Comparison of ENCODE assay signal across 8 cellular contexts in genomic region chr17:20073056-20073979, GRCh38.
DNase-seq lines count a peak whose midpoint lies in the region; ATAC-seq and TF ChIP-seq lines count a peak whose summit lies in the region.

No MANE protein-coding gene starts in this region.

- peak overlapping the region; percentile 72 to 87 (median 79) for H3K4me3 Mint-ChIP-seq in CD4-positive, alpha-beta memory T cell

- ATAC-seq in HG02678 (IDR thresholded peaks at IDR 0.05; ENCODE audit: unreplicated experiment) (peak; percentile 67), GM19351 (IDR thresholded peaks at IDR 0.05; ENCODE audit: unreplicated experiment) (no peak), HG03045 (IDR thresholded peaks at IDR 0.05; ENCODE audit: unreplicated experiment) (no peak)

- TF ChIP-seq CTCF in fibroblast of lung (conservative IDR thresholded peaks at IDR 0.05 in 1 of 2, IDR thresholded peaks at IDR 0.05 in 1 of 2; ENCODE audit: low read depth in 1 of 2, low read length in 2 of 2), result no peak

- intact Hi-C loops in CD4-positive, alpha-beta memory T cell (cut with micrococcal nuclease), result loop anchor here (10.0 kb wide), 1 partner anchor 49 kb away; no protein-coding TSS in a partner anchor

- H3K4me2 ChIP-seq in fibroblast of lung (ENCODE audit: extremely low read depth, insufficient read depth, low read length), result no peak overlapping the region

- no peaks in the 10 kb centered on the region for H3K27me3 ChIP-seq in CD4-positive, alpha-beta memory T cell (ENCODE audit: insufficient read depth, low read length)
- no peaks in the 10 kb centered on the region for H3K27me3 ChIP-seq in fibroblast of lung (ENCODE audit: control insufficient read depth, insufficient read depth, low read length)

- H2AFZ ChIP-seq in fibroblast of lung (ENCODE audit: low read length), result no peak overlapping the region

- no peaks in the 10 kb centered on the region for H3K79me2 ChIP-seq in fibroblast of lung (ENCODE audit: control insufficient read depth, insufficient read depth, low read length)

- H4K20me1 ChIP-seq in fibroblast of lung (ENCODE audit: control insufficient read depth, extremely low read depth, insufficient read depth, low read length), result no peaks in the 10 kb centered on the region

- H3K36me3 ChIP-seq in CD4-positive, alpha-beta memory T cell (ENCODE audit: insufficient read depth, low read length), result no peaks in the 10 kb centered on the region
- H3K36me3 ChIP-seq in fibroblast of lung (ENCODE audit: control insufficient read depth, insufficient read depth, low read length), result no peaks in the 10 kb centered on the region

- peak overlapping the region; percentile 3 to 86 (median 74) for H3K27ac Mint-ChIP-seq in CD4-positive, alpha-beta memory T cell

- peak overlapping the region in 1 of 2 donors; percentile 19 for H3K4me3 ChIP-seq in CD4-positive, alpha-beta memory T cell (ENCODE audit: low read length in 2 of 2)
- H3K4me3 ChIP-seq in fibroblast of lung (replicated peaks in 1 of 4; ENCODE audit: control extremely low read depth in 1 of 4, insufficient read depth in 1 of 4, low read depth in 3 of 4, low read length in 4 of 4) (peak overlapping the region in 1 of 4 experiments; percentile 23), skin epidermis (peak overlapping the region; percentile 3 to 29 (median 23))

- no peaks in the 10 kb centered on the region for H3K27me3 Mint-ChIP-seq in CD4-positive, alpha-beta memory T cell

- CTCF ChIA-PET in CD4-positive, alpha-beta memory T cell (lab: Charles Lee; ENCODE audit: partially characterized antibody), result interaction anchor here (1.1 to 2.8 kb wide), 2 partner anchors 63 to 80 kb away, joined by 5 to 14 read pairs; partner anchors contain the start of gene SPECC1

- no peaks in the 10 kb centered on the region for H3K36me3 Mint-ChIP-seq in CD4-positive, alpha-beta memory T cell

- POLR2A ChIA-PET in CD4-positive, alpha-beta memory T cell (lab: Charles Lee; ENCODE audit: partially characterized antibody), result interaction anchor here (0.6 to 0.8 kb wide), 2 partner anchors 63 to 196 kb away, joined by 3 read pairs; no protein-coding TSS in a partner anchor

- DNase-seq in CD4-positive, alpha-beta memory T cell, result peak; percentile 18 to 61 (median 30)
- peak; percentile 11 for DNase-seq in activated CD4-positive, alpha-beta T cell treated with anti-CD3 and anti-CD28 coated beads, Interleukin-2, amount 50 U/mL, for 1 hour
- DNase-seq in fibroblast of lung (ENCODE audit: low read depth in 2 of 2), result peak; percentile 40 to 52
- DNase-seq in NCI-H526 treated with DMSO at 0.1 percent for 48 hours (lab: John Stamatoyannopoulos, UW), result no peak

- no peak overlapping the region for H3K9ac ChIP-seq in fibroblast of lung (ENCODE audit: insufficient read depth, low read length)

- peak overlapping the region; percentile 6 for H3K27ac ChIP-seq in CD4-positive, alpha-beta memory T cell (ENCODE audit: low read depth, low read length)
- no peak overlapping the region for H3K27ac ChIP-seq in fibroblast of lung (ENCODE audit: insufficient read depth, low read length)
- peak overlapping the region in 16 of 21 experiments; percentile 14 to 79 (median 48) for H3K27ac ChIP-seq in skin epidermis

- H3K9me3 Mint-ChIP-seq in CD4-positive, alpha-beta memory T cell, result no peaks in the 10 kb centered on the region

- no peaks in the 10 kb centered on the region for H3K9me3 ChIP-seq in CD4-positive, alpha-beta memory T cell (ENCODE audit: control insufficient read depth in 1 of 2, low read length in 2 of 2)
- H3K9me3 ChIP-seq in fibroblast of lung (ENCODE audit: control insufficient read depth, insufficient read depth, low read depth, low read length), result no peaks in the 10 kb centered on the region

- peaks cover 17 to 30% (median 21%) of the 10 kb centered on the region in 4 donors for H3K4me1 Mint-ChIP-seq in CD4-positive, alpha-beta memory T cell

- peaks cover 27% of the 10 kb centered on the region for H3K4me1 ChIP-seq in CD4-positive, alpha-beta memory T cell (ENCODE audit: insufficient read depth, low read length)
- peaks cover 7% of the 10 kb centered on the region for H3K4me1 ChIP-seq in fibroblast of lung (ENCODE audit: control insufficient read depth, extremely low read depth, insufficient read depth, low read length)
